1 cellular context compared by ENCODE assay signal in the genomic region with DNA sequence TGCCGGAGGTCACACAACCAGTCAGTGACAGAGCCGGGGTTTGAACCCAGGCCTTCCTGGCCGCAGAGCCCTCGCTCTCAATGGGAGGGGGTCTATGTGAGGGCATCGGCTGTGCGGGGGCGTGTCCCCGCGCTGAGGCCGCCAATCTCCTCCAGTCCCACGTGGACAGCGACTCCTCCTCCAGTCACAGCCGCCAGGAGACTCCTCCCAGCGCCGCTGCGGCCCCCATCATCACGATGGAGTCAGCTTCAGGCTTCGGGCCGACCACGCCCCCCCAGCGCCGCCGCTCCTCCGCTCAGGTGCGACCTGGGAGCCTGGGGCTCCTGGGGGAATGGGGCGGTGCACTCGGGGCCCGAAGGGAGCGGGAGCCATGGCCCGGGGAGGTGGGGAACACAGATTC.
A peak's percentile ranks its signal among the peaks of the same experiment; 100 is the strongest.
TF ChIP-seq lines count a peak whose summit lies in the region.

No MANE protein-coding gene starts in this region.

TF ChIP-seq in HepG2, 621 proteins besides CTCF, POLR2A, EP300 and RAD21 (continued from another document):
- TF ChIP-seq, protein P1, sequence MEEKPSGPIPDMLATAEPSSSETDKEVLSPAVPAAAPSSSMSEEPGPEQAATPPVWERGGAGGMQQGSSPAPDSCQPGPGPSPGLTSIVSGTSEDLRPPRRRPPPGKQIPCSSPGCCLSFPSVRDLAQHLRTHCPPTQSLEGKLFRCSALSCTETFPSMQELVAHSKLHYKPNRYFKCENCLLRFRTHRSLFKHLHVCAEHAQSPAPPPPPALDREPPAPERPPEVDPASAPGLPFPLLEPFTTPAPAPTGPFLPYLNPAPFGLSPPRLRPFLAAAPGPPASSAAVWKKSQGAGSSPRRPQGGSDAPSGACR (CRISPR knock-in tag; IDR thresholded peaks at IDR 0.05): no peak
- 0 out of 2 replicates have a peak, but pooled peaks have one; percentile 25 for TF ChIP-seq ZNF800 (CRISPR knock-in tag; IDR thresholded peaks at IDR 0.05)
- no peak for TF ChIP-seq HOMEZ (CRISPR knock-in tag; IDR thresholded peaks at IDR 0.05; ENCODE audit: low read depth)
- TF ChIP-seq, protein P2, sequence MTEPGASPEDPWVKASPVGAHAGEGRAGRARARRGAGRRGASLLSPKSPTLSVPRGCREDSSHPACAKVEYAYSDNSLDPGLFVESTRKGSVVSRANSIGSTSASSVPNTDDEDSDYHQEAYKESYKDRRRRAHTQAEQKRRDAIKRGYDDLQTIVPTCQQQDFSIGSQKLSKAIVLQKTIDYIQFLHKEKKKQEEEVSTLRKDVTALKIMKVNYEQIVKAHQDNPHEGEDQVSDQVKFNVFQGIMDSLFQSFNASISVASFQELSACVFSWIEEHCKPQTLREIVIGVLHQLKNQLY (CRISPR knock-in tag; IDR thresholded peaks at IDR 0.05): no peak
- TF ChIP-seq CEBPG (CRISPR knock-in tag; IDR thresholded peaks at IDR 0.05): no peak
- TF ChIP-seq SMAD1 (CRISPR knock-in tag; IDR thresholded peaks at IDR 0.05; ENCODE audit: borderline replicate concordance, low read depth): no peak
- TF ChIP-seq KDM2A (CRISPR knock-in tag; IDR thresholded peaks at IDR 0.05; ENCODE audit: borderline replicate concordance, low read depth): peak; percentile 43; the same call in 1 of the 2 replicates
